In the genomic region with DNA sequence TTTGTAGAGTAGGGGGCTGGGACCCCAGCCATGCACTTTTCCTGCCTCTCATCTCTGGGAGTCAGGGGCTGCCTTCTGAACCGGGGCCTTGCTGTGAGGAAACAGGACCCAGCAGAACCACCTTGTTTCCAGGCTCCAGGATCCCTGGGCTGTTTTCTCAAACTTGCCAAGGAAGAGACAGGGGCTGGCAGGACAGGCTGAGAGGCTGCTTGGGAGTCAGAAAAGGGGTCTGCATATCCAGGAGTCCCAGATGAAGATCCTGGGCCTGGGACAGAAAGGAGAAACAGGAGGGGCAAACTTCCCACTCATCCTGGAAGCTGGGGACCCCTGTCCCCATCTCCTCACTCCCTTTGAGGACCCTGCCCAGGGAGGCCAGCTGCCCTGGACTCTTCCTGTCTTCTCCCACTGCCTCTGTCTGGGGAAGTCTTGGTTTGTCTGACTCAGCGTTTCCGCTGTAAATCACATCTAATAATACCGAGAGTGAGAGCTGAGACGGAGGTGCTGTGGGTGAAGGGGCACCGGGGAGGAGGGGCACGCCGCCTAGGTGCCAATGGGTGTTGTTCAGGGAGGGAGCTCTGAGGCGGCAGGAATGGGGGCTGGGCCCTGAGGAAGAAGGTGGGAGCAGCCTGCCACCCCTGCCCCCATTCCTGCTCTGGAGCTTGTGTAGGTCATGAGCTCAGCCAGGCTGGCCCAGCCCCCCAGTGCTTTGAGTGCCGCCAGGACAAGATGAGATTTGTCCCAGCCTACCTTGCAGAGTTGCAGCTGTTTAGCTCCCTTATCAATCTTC, we compare ENCODE assay signal across 2 cellular contexts.
TF ChIP-seq lines count a peak whose summit lies in the region.

No MANE protein-coding gene starts in this region.

TF ChIP-seq in SK-N-SH, 30 proteins besides CTCF, POLR2A, EP300 and RAD21:
- TF ChIP-seq NFIC (IDR thresholded peaks at IDR 0.05; ENCODE audit: borderline replicate concordance) (no peak), SIN3A (IDR thresholded peaks at IDR 0.05; ENCODE audit: borderline replicate concordance, low read depth, low read length) (no peak), RCOR1 (IDR thresholded peaks at IDR 0.05; ENCODE audit: low read length) (no peak), RFX5 (IDR thresholded peaks at IDR 0.05; ENCODE audit: low read length) (no peak), TAF1 (IDR thresholded peaks at IDR 0.05; ENCODE audit: borderline replicate concordance, low read depth, low read length) (peak; percentile 34; the same call in 1 of the 2 replicates), GABPA (IDR thresholded peaks at IDR 0.05; ENCODE audit: low read depth) (no peak), TCF12 (IDR thresholded peaks at IDR 0.05) (peak; percentile 63), CHD2 (IDR thresholded peaks at IDR 0.05; ENCODE audit: low read length, partially characterized antibody) (peak; percentile 66), FOSL2 (IDR thresholded peaks at IDR 0.05; ENCODE audit: borderline replicate concordance, low read depth) (peak; percentile 76), RXRA (IDR thresholded peaks at IDR 0.05; ENCODE audit: borderline replicate concordance, low read depth) (peak; percentile 23; the same call in 1 of the 2 replicates), ELF1 (IDR thresholded peaks at IDR 0.05) (no peak), JUND (IDR thresholded peaks at IDR 0.05) (peak; percentile 65)
- TF ChIP-seq, protein P1, sequence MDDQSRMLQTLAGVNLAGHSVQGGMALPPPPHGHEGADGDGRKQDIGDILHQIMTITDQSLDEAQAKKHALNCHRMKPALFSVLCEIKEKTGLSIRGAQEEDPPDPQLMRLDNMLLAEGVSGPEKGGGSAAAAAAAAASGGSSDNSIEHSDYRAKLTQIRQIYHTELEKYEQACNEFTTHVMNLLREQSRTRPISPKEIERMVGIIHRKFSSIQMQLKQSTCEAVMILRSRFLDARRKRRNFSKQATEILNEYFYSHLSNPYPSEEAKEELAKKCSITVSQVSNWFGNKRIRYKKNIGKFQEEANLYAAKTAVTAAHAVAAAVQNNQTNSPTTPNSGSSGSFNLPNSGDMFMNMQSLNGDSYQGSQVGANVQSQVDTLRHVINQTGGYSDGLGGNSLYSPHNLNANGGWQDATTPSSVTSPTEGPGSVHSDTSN (IDR thresholded peaks at IDR 0.05): peak; percentile 88
- TF ChIP-seq, protein P2, sequence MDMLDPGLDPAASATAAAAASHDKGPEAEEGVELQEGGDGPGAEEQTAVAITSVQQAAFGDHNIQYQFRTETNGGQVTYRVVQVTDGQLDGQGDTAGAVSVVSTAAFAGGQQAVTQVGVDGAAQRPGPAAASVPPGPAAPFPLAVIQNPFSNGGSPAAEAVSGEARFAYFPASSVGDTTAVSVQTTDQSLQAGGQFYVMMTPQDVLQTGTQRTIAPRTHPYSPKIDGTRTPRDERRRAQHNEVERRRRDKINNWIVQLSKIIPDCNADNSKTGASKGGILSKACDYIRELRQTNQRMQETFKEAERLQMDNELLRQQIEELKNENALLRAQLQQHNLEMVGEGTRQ (IDR thresholded peaks at IDR 0.05; ENCODE audit: borderline replicate concordance, low read depth, low read length): no peak
- TF ChIP-seq, protein P3, sequence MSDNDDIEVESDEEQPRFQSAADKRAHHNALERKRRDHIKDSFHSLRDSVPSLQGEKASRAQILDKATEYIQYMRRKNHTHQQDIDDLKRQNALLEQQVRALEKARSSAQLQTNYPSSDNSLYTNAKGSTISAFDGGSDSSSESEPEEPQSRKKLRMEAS (IDR thresholded peaks at IDR 0.05; ENCODE audit: low read depth): peak; percentile 20; the same call in 1 of the 2 replicates

TF ChIP-seq in K562, 482 proteins besides CTCF, POLR2A, EP300 and RAD21 (continues in another document):
- no peak for TF ChIP-seq ZNF263 (CRISPR knock-in tag; IDR thresholded peaks at IDR 0.05; ENCODE audit: borderline replicate concordance)
- TF ChIP-seq KDM1A (IDR thresholded peaks at IDR 0.05): peak; percentile 79 to 80; a peak in 3 of 4 replicates
- TF ChIP-seq MEIS2 (IDR thresholded peaks at IDR 0.05; ENCODE audit: partially characterized antibody): peak; percentile 24
- TF ChIP-seq, protein P4, sequence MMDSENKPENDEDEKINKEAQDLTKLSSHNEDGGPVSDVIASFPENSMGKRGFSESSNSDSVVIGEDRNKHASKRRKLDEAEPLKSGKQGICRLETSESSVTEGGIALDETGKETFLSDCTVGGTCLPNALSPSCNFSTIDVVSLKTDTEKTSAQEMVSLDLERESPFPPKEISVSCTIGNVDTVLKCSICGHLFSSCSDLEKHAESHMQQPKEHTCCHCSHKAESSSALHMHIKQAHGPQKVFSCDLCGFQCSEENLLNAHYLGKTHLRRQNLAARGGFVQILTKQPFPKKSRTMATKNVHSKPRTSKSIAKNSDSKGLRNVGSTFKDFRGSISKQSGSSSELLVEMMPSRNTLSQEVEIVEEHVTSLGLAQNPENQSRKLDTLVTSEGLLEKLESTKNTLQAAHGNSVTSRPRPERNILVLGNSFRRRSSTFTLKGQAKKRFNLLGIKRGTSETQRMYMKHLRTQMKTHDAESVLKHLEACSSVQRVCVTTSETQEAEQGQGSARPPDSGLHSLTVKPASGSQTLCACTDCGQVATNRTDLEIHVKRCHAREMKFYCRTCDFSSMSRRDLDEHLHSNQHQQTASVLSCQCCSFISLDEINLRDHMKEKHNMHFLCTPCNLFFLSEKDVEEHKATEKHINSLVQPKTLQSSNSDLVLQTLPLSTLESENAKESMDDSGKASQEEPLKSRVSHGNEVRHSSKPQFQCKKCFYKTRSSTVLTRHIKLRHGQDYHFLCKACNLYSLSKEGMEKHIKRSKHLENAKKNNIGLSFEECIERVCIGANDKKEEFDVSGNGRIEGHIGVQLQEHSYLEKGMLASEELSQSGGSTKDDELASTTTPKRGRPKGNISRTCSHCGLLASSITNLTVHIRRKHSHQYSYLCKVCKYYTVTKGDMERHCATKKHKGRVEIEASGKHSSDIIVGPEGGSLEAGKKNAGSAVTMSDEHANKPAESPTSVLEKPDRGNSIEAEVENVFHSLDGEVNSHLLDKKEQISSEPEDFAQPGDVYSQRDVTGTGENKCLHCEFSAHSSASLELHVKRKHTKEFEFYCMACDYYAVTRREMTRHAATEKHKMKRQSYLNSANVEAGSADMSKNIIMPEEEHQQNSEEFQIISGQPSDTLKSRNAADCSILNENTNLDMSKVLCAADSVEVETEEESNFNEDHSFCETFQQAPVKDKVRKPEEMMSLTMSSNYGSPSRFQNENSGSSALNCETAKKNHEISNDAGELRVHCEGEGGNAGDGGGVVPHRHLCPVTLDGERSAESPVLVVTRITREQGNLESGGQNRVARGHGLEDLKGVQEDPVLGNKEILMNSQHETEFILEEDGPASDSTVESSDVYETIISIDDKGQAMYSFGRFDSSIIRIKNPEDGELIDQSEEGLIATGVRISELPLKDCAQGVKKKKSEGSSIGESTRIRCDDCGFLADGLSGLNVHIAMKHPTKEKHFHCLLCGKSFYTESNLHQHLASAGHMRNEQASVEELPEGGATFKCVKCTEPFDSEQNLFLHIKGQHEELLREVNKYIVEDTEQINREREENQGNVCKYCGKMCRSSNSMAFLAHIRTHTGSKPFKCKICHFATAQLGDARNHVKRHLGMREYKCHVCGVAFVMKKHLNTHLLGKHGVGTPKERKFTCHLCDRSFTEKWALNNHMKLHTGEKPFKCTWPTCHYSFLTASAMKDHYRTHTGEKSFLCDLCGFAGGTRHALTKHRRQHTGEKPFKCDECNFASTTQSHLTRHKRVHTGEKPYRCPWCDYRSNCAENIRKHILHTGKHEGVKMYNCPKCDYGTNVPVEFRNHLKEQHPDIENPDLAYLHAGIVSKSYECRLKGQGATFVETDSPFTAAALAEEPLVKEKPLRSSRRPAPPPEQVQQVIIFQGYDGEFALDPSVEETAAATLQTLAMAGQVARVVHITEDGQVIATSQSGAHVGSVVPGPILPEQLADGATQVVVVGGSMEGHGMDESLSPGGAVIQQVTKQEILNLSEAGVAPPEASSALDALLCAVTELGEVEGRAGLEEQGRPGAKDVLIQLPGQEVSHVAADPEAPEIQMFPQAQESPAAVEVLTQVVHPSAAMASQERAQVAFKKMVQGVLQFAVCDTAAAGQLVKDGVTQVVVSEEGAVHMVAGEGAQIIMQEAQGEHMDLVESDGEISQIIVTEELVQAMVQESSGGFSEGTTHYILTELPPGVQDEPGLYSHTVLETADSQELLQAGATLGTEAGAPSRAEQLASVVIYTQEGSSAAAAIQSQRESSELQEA (IDR thresholded peaks at IDR 0.05; ENCODE audit: low read depth): no peak
- peak; percentile 95 for TF ChIP-seq C11orf30 (IDR thresholded peaks at IDR 0.05; ENCODE audit: low read depth)
- no peak for TF ChIP-seq ZNF224 (CRISPR knock-in tag; IDR thresholded peaks at IDR 0.05)
- no peak for TF ChIP-seq SRSF7 (optimal IDR thresholded peaks at IDR 0.05; ENCODE audit: low read depth, low read length)
- TF ChIP-seq CBFA2T2 (conservative IDR thresholded peaks at IDR 0.05): 0 out of 2 replicates have a peak, but pooled peaks have one; percentile 15
- TF ChIP-seq CBFA2T3 (IDR thresholded peaks at IDR 0.05): peak; percentile 39
- peak; percentile 12; the same call in 1 of the 2 replicates for TF ChIP-seq ZBTB7A (IDR thresholded peaks at IDR 0.05; ENCODE audit: borderline replicate concordance, control insufficient read depth, low read depth, low read length)
- TF ChIP-seq, protein P5, sequence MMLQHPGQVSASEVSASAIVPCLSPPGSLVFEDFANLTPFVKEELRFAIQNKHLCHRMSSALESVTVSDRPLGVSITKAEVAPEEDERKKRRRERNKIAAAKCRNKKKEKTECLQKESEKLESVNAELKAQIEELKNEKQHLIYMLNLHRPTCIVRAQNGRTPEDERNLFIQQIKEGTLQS (IDR thresholded peaks at IDR 0.05): no peak; the same call in 1 of the 2 replicates
- TF ChIP-seq, protein P5 (CRISPR knock-in tag; conservative IDR thresholded peaks at IDR 0.05): no peak
- peak; percentile 83 for TF ChIP-seq MAFK (IDR thresholded peaks at IDR 0.05; ENCODE audit: low read length)
- peak; percentile 41; the same call in 1 of the 2 replicates for TF ChIP-seq PHF21A (IDR thresholded peaks at IDR 0.05; ENCODE audit: borderline replicate concordance, low read depth)
- no peak for TF ChIP-seq ZNF507 (tag; conservative IDR thresholded peaks at IDR 0.05)
- TF ChIP-seq MYNN (IDR thresholded peaks at IDR 0.05): peak; percentile 30; the same call in 1 of the 2 replicates
- TF ChIP-seq MYNN (CRISPR knock-in tag; IDR thresholded peaks at IDR 0.05): no peak
- no peak for TF ChIP-seq POLR3A (IDR thresholded peaks at IDR 0.05; ENCODE audit: borderline replicate concordance, extremely low read depth, insufficient read depth, insufficient read length)
- TF ChIP-seq, protein P6, sequence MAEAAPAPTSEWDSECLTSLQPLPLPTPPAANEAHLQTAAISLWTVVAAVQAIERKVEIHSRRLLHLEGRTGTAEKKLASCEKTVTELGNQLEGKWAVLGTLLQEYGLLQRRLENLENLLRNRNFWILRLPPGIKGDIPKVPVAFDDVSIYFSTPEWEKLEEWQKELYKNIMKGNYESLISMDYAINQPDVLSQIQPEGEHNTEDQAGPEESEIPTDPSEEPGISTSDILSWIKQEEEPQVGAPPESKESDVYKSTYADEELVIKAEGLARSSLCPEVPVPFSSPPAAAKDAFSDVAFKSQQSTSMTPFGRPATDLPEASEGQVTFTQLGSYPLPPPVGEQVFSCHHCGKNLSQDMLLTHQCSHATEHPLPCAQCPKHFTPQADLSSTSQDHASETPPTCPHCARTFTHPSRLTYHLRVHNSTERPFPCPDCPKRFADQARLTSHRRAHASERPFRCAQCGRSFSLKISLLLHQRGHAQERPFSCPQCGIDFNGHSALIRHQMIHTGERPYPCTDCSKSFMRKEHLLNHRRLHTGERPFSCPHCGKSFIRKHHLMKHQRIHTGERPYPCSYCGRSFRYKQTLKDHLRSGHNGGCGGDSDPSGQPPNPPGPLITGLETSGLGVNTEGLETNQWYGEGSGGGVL (CRISPR knock-in tag; IDR thresholded peaks at IDR 0.05): no peak
- 0 out of 4 replicates have a peak, but pooled peaks of 1 of the 2 experiments have one; percentile 3 for TF ChIP-seq RCOR1 (IDR thresholded peaks at IDR 0.05; ENCODE audit: borderline replicate concordance in 1 of 2, low read depth in 2 of 2, low read length in 2 of 2)
- TF ChIP-seq, protein P7, sequence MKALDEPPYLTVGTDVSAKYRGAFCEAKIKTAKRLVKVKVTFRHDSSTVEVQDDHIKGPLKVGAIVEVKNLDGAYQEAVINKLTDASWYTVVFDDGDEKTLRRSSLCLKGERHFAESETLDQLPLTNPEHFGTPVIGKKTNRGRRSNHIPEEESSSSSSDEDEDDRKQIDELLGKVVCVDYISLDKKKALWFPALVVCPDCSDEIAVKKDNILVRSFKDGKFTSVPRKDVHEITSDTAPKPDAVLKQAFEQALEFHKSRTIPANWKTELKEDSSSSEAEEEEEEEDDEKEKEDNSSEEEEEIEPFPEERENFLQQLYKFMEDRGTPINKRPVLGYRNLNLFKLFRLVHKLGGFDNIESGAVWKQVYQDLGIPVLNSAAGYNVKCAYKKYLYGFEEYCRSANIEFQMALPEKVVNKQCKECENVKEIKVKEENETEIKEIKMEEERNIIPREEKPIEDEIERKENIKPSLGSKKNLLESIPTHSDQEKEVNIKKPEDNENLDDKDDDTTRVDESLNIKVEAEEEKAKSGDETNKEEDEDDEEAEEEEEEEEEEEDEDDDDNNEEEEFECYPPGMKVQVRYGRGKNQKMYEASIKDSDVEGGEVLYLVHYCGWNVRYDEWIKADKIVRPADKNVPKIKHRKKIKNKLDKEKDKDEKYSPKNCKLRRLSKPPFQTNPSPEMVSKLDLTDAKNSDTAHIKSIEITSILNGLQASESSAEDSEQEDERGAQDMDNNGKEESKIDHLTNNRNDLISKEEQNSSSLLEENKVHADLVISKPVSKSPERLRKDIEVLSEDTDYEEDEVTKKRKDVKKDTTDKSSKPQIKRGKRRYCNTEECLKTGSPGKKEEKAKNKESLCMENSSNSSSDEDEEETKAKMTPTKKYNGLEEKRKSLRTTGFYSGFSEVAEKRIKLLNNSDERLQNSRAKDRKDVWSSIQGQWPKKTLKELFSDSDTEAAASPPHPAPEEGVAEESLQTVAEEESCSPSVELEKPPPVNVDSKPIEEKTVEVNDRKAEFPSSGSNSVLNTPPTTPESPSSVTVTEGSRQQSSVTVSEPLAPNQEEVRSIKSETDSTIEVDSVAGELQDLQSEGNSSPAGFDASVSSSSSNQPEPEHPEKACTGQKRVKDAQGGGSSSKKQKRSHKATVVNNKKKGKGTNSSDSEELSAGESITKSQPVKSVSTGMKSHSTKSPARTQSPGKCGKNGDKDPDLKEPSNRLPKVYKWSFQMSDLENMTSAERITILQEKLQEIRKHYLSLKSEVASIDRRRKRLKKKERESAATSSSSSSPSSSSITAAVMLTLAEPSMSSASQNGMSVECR (CRISPR knock-in tag; IDR thresholded peaks at IDR 0.05): 0 out of 2 replicates have a peak, but pooled peaks have one; percentile 28
- peak; percentile 72 for TF ChIP-seq MAFF (IDR thresholded peaks at IDR 0.05; ENCODE audit: low read length)
- no peak for TF ChIP-seq POLR2H (tag; IDR thresholded peaks at IDR 0.05; ENCODE audit: low read depth)
- TF ChIP-seq ZNF316 (IDR thresholded peaks at IDR 0.05): peak; percentile 96
- no peak for TF ChIP-seq TGIF2 (CRISPR knock-in tag; IDR thresholded peaks at IDR 0.05)
- no peak for TF ChIP-seq CC2D1A (IDR thresholded peaks at IDR 0.05)
- no peak for TF ChIP-seq ZC3H8 (IDR thresholded peaks at IDR 0.05)
- 0 out of 2 replicates have a peak, but pooled peaks have one; percentile 36 for TF ChIP-seq POLR2G (IDR thresholded peaks at IDR 0.05; ENCODE audit: low read depth, low read length)
- peak; percentile 83 for TF ChIP-seq MAFG (tag; conservative IDR thresholded peaks at IDR 0.05)
- TF ChIP-seq BACH1 (tag; IDR thresholded peaks at IDR 0.05): peak; percentile 24; the same call in 1 of the 2 replicates
